In genomic region chr1:1344672-1345361, GRCh38 we compare ENCODE assay signal across 8 cellular contexts. TPM values are rescaled to one million over a fixed set of nuclear protein-coding genes. Genes with fewer than 3 reads are reported as not detected.
DNase-seq lines count a peak whose midpoint lies in the region; ATAC-seq, FAIRE-seq and TF ChIP-seq lines count a peak whose summit lies in the region.

No MANE protein-coding gene starts in this region.

- FAIRE-seq in GM12878 (lab: Jason Lieb, UNC), result no peak
- FAIRE-seq in GM12892 (lab: Jason Lieb, UNC), result no peak

- H3K4me3 Mint-ChIP-seq in neural crest cell, result peak overlapping the region; percentile 75

- H3K27ac Mint-ChIP-seq in neural crest cell (ENCODE audit: unreplicated experiment), result no peak overlapping the region

- no peak for TF ChIP-seq RAD21 in GM12878 (IDR thresholded peaks at IDR 0.05; ENCODE audit: insufficient read depth, low read depth, low read length)

- no peak overlapping the region for H2AFZ ChIP-seq in GM12878 (ENCODE audit: control insufficient read depth, low read depth, low read length)

- H3K79me2 ChIP-seq in GM12878 (ENCODE audit: control insufficient read depth, insufficient read depth, low read length), result peaks cover 2% of the 10 kb centered on the region

- H3K4me2 ChIP-seq in BLaER1 (peak overlapping the region; percentile 99), GM12878 (ENCODE audit: control insufficient read depth, insufficient read depth) (0 out of 2 replicates have a peak overlapping the region, but pooled peaks have one; percentile 7)

- RAD21 ChIA-PET in GM12878 (lab: Charles Lee; ENCODE audit: unreplicated experiment), result no interaction called here

- POLR2A ChIA-PET in GM12878 (lab: Charles Lee), result interaction anchor here (0.5 kb wide), 1 partner anchor 535 kb away, joined by 4 read pairs; no protein-coding TSS in a partner anchor

- CTCF ChIA-PET in GM12878 (lab: Yijun Ruan, JAX), result interaction anchor here (1.4 kb wide), 1 partner anchor 96 kb away, joined by 3 read pairs; no protein-coding TSS in a partner anchor

- DNase-seq in M059J (ENCODE audit: low read depth), result peak; percentile 81
- DNase-seq in GM12878 (ENCODE audit: low read depth, low spot score), result no peak
- no peak for DNase-seq in neural crest cell (ENCODE audit: low read depth, low spot score)
- DNase-seq in NCI-H1417 treated with DMSO at 0.1 percent for 48 hours (lab: John Stamatoyannopoulos, UW), result no peak
- DNase-seq in GM12892 (ENCODE audit: insufficient read length), result no peak
- no peak for DNase-seq in NCI-H2029 treated with DMSO at 0.1 percent for 48 hours (lab: John Stamatoyannopoulos, UW)

- H4K20me1 ChIP-seq in BLaER1, result peaks cover 87% of the 10 kb centered on the region
- no peaks in the 10 kb centered on the region for H4K20me1 ChIP-seq in GM12878 (ENCODE audit: control insufficient read depth, insufficient read depth)

- ATAC-seq in GM12878 (peak; percentile 80), GM18519 (IDR thresholded peaks at IDR 0.05; ENCODE audit: low FRiP score, unreplicated experiment) (no peak)

- no peak for TF ChIP-seq POLR2A in GM12878 (IDR thresholded peaks at IDR 0.05; ENCODE audit: low read depth, low read length)
- no peak for TF ChIP-seq POLR2A in GM12892 (IDR thresholded peaks at IDR 0.05; ENCODE audit: low read depth, low read length)

- SMC1A ChIA-PET in GM12878 (lab: Charles Lee; ENCODE audit: uncharacterized antibody, unreplicated experiment), result no interaction called here

- H3K36me3 Mint-ChIP-seq in neural crest cell (ENCODE audit: low read depth), result peaks cover 10% of the 10 kb centered on the region

- in situ Hi-C loops in GM12878 (cut with MboI), result no loop called here

- no peaks in the 10 kb centered on the region for H3K9me3 ChIP-seq in BLaER1
- H3K9me3 ChIP-seq in GM12878 (replicated peaks; ENCODE audit: control insufficient read depth, insufficient read depth, low read length), result no peaks in the 10 kb centered on the region

- H3K4me1 ChIP-seq in BLaER1 (peaks cover 67% of the 10 kb centered on the region), GM12878 (ENCODE audit: control insufficient read depth, insufficient read depth, low read length) (peaks cover 6% of the 10 kb centered on the region; the same call in 1 of the 2 replicates)

- H3K9ac ChIP-seq in BLaER1 (0 out of 2 replicates have a peak overlapping the region, but pooled peaks have one; percentile 40), GM12878 (ENCODE audit: control insufficient read depth, insufficient read depth, low read length) (no peak overlapping the region)

- TF ChIP-seq CTCF in GM12878 (IDR thresholded peaks at IDR 0.05 in 2 of 3, conservative IDR thresholded peaks at IDR 0.05 in 1 of 3; ENCODE audit: control insufficient read depth in 2 of 3, extremely low read depth in 1 of 3, insufficient read depth in 1 of 3, low read depth in 3 of 3, low read length in 3 of 3), result peak; percentile 35 to 59 (median 41); a peak in 4 of 6 replicates
- TF ChIP-seq CTCF in neural crest cell (conservative IDR thresholded peaks at IDR 0.05), result peak; percentile 61

- H3K27me3 ChIP-seq in BLaER1 (no peaks in the 10 kb centered on the region), GM12878 (replicated peaks in 1 of 2; ENCODE audit: control insufficient read depth in 2 of 2, insufficient read depth in 2 of 2, low read length in 1 of 2) (no peaks in the 10 kb centered on the region)

- WGBS in GM12878 (ENCODE audit: insufficient coverage, insufficient replicate concordance, low lambda C conversion rate, missing lambda C conversion rate), result 60% methylated on average over 13 of the region's 15 CpGs

- peak overlapping the region; percentile 51 for H3K27ac ChIP-seq in BLaER1
- H3K27ac ChIP-seq in GM12878 (ENCODE audit: control insufficient read depth, insufficient read depth), result no peak overlapping the region

- no peaks in the 10 kb centered on the region for H3K27me3 Mint-ChIP-seq in neural crest cell (ENCODE audit: low read depth)

- peaks cover 13% of the 10 kb centered on the region for H3K4me1 Mint-ChIP-seq in neural crest cell

- intact Hi-C loops in GM12878 (cut with micrococcal nuclease; ENCODE audit: unreplicated experiment), result no loop called here

- no peak for TF ChIP-seq EP300 in GM12878 (IDR thresholded peaks at IDR 0.05; ENCODE audit: borderline replicate concordance in 1 of 2, control insufficient read depth in 1 of 2, low read depth in 2 of 2, low read length in 2 of 2)

- H3K36me3 ChIP-seq in BLaER1, result peaks cover 23% of the 10 kb centered on the region
- peaks cover 0 to 3% of the 10 kb centered on the region in 2 experiments for H3K36me3 ChIP-seq in GM12878 (ENCODE audit: control insufficient read depth in 2 of 2, insufficient read depth in 2 of 2, low read length in 1 of 2)

- H3K4me3 ChIP-seq in BLaER1 (no peak overlapping the region), GM12878 (no peak overlapping the region)

- no peaks in the 10 kb centered on the region for H3K9me3 Mint-ChIP-seq in neural crest cell

- BruUV-seq in GM12878 (replicated peaks; lab: Mats Ljungman, UMichigan), result no TSS peak

RNA-seq across cellular contexts. Expression of gene DVL1, which starts 4.4 kb away (rescaled TPM):
- total RNA-seq in M059J (2014; rRNA removed; shearing (Covaris generic)), result 22.4 and 34.5 TPM in 2 replicates
- 58.9 and 70.1 TPM in 2 replicates for total RNA-seq in GM12878 (2013; cell fraction: nucleolus; rRNA removed)
- total RNA-seq in GM12878 (2014; rRNA removed) (23.5 and 31.1 TPM in 2 replicates), GM12878 (2014; rRNA removed; fragmentation: Illumina TruSeq; extraction: Trizol) (6.1 and 7.5 TPM in 2 replicates), GM12878 (2021) (29.8 and 30.8 TPM in 2 replicates), neural crest cell (63.4 and 66.7 TPM in 2 replicates)
- 3.9 TPM for polyA plus RNA-seq in GM12878 (2011; ENCODE audit: low read depth)
- polyA plus RNA-seq in GM12878 (2011; rRNA removed) (3.6 and 7.3 TPM in 2 replicates), GM12878 (2014; fragmentation: Illumina TruSeq; extraction: Trizol) (0.48 and 1.6 TPM in 2 replicates), GM12878 (2014; fragmentation: Nextera tagmentation; extraction: Ambion mirVana) (under 1 TPM; 0.10 to 0.53 TPM), GM12878 (2014; rRNA removed) (29.6 and 35.6 TPM in 2 replicates), GM12878 (2016; fragmentation: Nextera tagmentation; extraction: Ambion mirVana) (1 to 10 TPM; 1.3 to 1.9 TPM)
- polyA plus RNA-seq in GM12878 (2011; cell fraction: cytosol; rRNA removed), result 9.5 and 17.3 TPM in 2 replicates
- polyA plus RNA-seq in GM12878 (2011; cell fraction: nucleus; rRNA removed), result 104 and 127 TPM in 2 replicates
- 16.5 and 17.7 TPM in 2 replicates for polyA plus RNA-seq in GM12878 (2012)
- polyA minus RNA-seq in GM12878 (2011; rRNA and poly(A)+ RNA removed), result 7.3 and 12.8 TPM in 2 replicates
- 10.6 and 10.9 TPM in 2 replicates for polyA minus RNA-seq in GM12878 (2011; cell fraction: cytosol; rRNA and poly(A)+ RNA removed)
- 20.3 and 28.3 TPM in 2 replicates for polyA minus RNA-seq in GM12878 (2011; cell fraction: nucleus; rRNA and poly(A)+ RNA removed)
- polyA plus RNA-seq in GM12892 (2012; ENCODE audit: missing spikeins), result 5.8 TPM

RNA-seq across cellular contexts. Expression of gene MXRA8, which starts 13.5 kb away (rescaled TPM):
- total RNA-seq in M059J (2014; rRNA removed; shearing (Covaris generic)), result 0.25 and 2.6 TPM in 2 replicates
- total RNA-seq in GM12878 (2013; cell fraction: nucleolus; rRNA removed), result 0.88 and 1.5 TPM in 2 replicates
- total RNA-seq in GM12878 (2014; rRNA removed) (not detected in 2 replicates), GM12878 (2014; rRNA removed; fragmentation: Illumina TruSeq; extraction: Trizol) (not detected in 2 replicates), GM12878 (2021) (0.29 and 0.54 TPM in 2 replicates), neural crest cell (5.0 and 5.8 TPM in 2 replicates)
- polyA plus RNA-seq in GM12878 (2011; ENCODE audit: low read depth), result 0.68 TPM
- polyA plus RNA-seq in GM12878 (2011; rRNA removed) (0.11 and 0.20 TPM in 2 replicates), GM12878 (2014; fragmentation: Illumina TruSeq; extraction: Trizol) (not detected in 2 replicates), GM12878 (2014; fragmentation: Nextera tagmentation; extraction: Ambion mirVana) (not detected), GM12878 (2014; rRNA removed) (0.19 and 0.27 TPM in 2 replicates), GM12878 (2016; fragmentation: Nextera tagmentation; extraction: Ambion mirVana) (under 1 TPM in 1 of 2 experiments, not detected in 1; 0.15 TPM)
- 0.32 and 0.49 TPM in 2 replicates for polyA plus RNA-seq in GM12878 (2011; cell fraction: cytosol; rRNA removed)
- 1.3 and 2.1 TPM in 2 replicates for polyA plus RNA-seq in GM12878 (2011; cell fraction: nucleus; rRNA removed)
- 2.5 and 3.7 TPM in 2 replicates for polyA plus RNA-seq in GM12878 (2012)
- polyA minus RNA-seq in GM12878 (2011; rRNA and poly(A)+ RNA removed), result not detected in 2 replicates
- polyA minus RNA-seq in GM12878 (2011; cell fraction: cytosol; rRNA and poly(A)+ RNA removed), result not detected in 2 replicates
- polyA minus RNA-seq in GM12878 (2011; cell fraction: nucleus; rRNA and poly(A)+ RNA removed), result 0.38 TPM in 1 of 2 replicates, not detected in the other
- polyA plus RNA-seq in GM12892 (2012; ENCODE audit: missing spikeins), result 1.5 TPM

RNA-seq across cellular contexts. Expression of gene TAS1R3, which starts 13.7 kb away (rescaled TPM):
- not detected in 2 replicates for total RNA-seq in M059J (2014; rRNA removed; shearing (Covaris generic))
- total RNA-seq in GM12878 (2013; cell fraction: nucleolus; rRNA removed), result 0.73 and 1.2 TPM in 2 replicates
- total RNA-seq in GM12878 (2014; rRNA removed), result 0.05 and 0.06 TPM in 2 replicates
- 0.04 and 0.05 TPM in 2 replicates for total RNA-seq in GM12878 (2014; rRNA removed; fragmentation: Illumina TruSeq; extraction: Trizol)
- 0.29 and 0.51 TPM in 2 replicates for total RNA-seq in GM12878 (2021)
- polyA plus RNA-seq in GM12878 (2011; ENCODE audit: low read depth), result 0.20 TPM
- 0.03 and 0.08 TPM in 2 replicates for polyA plus RNA-seq in GM12878 (2011; rRNA removed)
- polyA plus RNA-seq in GM12878 (2011; cell fraction: cytosol; rRNA removed), result 0.10 and 0.15 TPM in 2 replicates
- 2.7 and 2.9 TPM in 2 replicates for polyA plus RNA-seq in GM12878 (2011; cell fraction: nucleus; rRNA removed)
- polyA plus RNA-seq in GM12878 (2012), result 0.46 and 0.62 TPM in 2 replicates
- not detected in 2 replicates for polyA plus RNA-seq in GM12878 (2014; fragmentation: Illumina TruSeq; extraction: Trizol)
- polyA plus RNA-seq in GM12878 (2014; fragmentation: Nextera tagmentation; extraction: Ambion mirVana), result not detected
- 0.19 and 0.41 TPM in 2 replicates for polyA plus RNA-seq in GM12878 (2014; rRNA removed)
- polyA plus RNA-seq in GM12878 (2016; fragmentation: Nextera tagmentation; extraction: Ambion mirVana), result under 1 TPM; 0.08 to 0.38 TPM
- polyA minus RNA-seq in GM12878 (2011; rRNA and poly(A)+ RNA removed), result 0.21 TPM in 1 of 2 replicates, not detected in the other
- polyA minus RNA-seq in GM12878 (2011; cell fraction: cytosol; rRNA and poly(A)+ RNA removed), result 0.27 TPM in 1 of 2 replicates, not detected in the other
- 0.60 and 0.77 TPM in 2 replicates for polyA minus RNA-seq in GM12878 (2011; cell fraction: nucleus; rRNA and poly(A)+ RNA removed)
- total RNA-seq in neural crest cell, result 0.64 and 0.68 TPM in 2 replicates
- 0.17 TPM for polyA plus RNA-seq in GM12892 (2012; ENCODE audit: missing spikeins)

RNA-seq across cellular contexts. Expression of gene CPTP, which starts 20.2 kb away (rescaled TPM):
- 22.4 and 35.1 TPM in 2 replicates for total RNA-seq in M059J (2014; rRNA removed; shearing (Covaris generic))
- 16.5 and 18.3 TPM in 2 replicates for total RNA-seq in GM12878 (2013; cell fraction: nucleolus; rRNA removed)
- 16.7 and 21.2 TPM in 2 replicates for total RNA-seq in GM12878 (2014; rRNA removed)
- 2.8 and 4.3 TPM in 2 replicates for total RNA-seq in GM12878 (2014; rRNA removed; fragmentation: Illumina TruSeq; extraction: Trizol)
- 19.6 and 20.2 TPM in 2 replicates for total RNA-seq in GM12878 (2021)
- 2.5 TPM for polyA plus RNA-seq in GM12878 (2011; ENCODE audit: low read depth)
- 1.7 and 2.9 TPM in 2 replicates for polyA plus RNA-seq in GM12878 (2011; rRNA removed)
- 6.0 and 10.7 TPM in 2 replicates for polyA plus RNA-seq in GM12878 (2011; cell fraction: cytosol; rRNA removed)
- 9.1 and 12.3 TPM in 2 replicates for polyA plus RNA-seq in GM12878 (2011; cell fraction: nucleus; rRNA removed)
- 10.1 and 10.4 TPM in 2 replicates for polyA plus RNA-seq in GM12878 (2012)
- 1.8 TPM in 1 of 2 replicates, not detected in the other for polyA plus RNA-seq in GM12878 (2014; fragmentation: Illumina TruSeq; extraction: Trizol)
- under 1 TPM; 0.06 to 0.18 TPM for polyA plus RNA-seq in GM12878 (2014; fragmentation: Nextera tagmentation; extraction: Ambion mirVana)
- 15.7 and 19.2 TPM in 2 replicates for polyA plus RNA-seq in GM12878 (2014; rRNA removed)
- polyA plus RNA-seq in GM12878 (2016; fragmentation: Nextera tagmentation; extraction: Ambion mirVana), result 10 to 100 TPM; 17.7 to 24.3 TPM
- polyA minus RNA-seq in GM12878 (2011; rRNA and poly(A)+ RNA removed), result 1.8 and 7.2 TPM in 2 replicates
- polyA minus RNA-seq in GM12878 (2011; cell fraction: cytosol; rRNA and poly(A)+ RNA removed), result 5.3 and 9.6 TPM in 2 replicates
- 11.4 and 14.2 TPM in 2 replicates for polyA minus RNA-seq in GM12878 (2011; cell fraction: nucleus; rRNA and poly(A)+ RNA removed)
- total RNA-seq in neural crest cell, result 18.9 and 19.8 TPM in 2 replicates
- 2.1 TPM for polyA plus RNA-seq in GM12892 (2012; ENCODE audit: missing spikeins)

RNA-seq across cellular contexts. Expression of gene INTS11, which starts 20.4 kb away (rescaled TPM):
- 74.7 and 87.4 TPM in 2 replicates for total RNA-seq in M059J (2014; rRNA removed; shearing (Covaris generic))
- total RNA-seq in GM12878 (2013; cell fraction: nucleolus; rRNA removed), result 160 and 166 TPM in 2 replicates
- total RNA-seq in GM12878 (2014; rRNA removed), result 86.6 and 98.3 TPM in 2 replicates
- total RNA-seq in GM12878 (2014; rRNA removed; fragmentation: Illumina TruSeq; extraction: Trizol), result 36.8 and 41.1 TPM in 2 replicates
- total RNA-seq in GM12878 (2021), result 87.3 and 104 TPM in 2 replicates
- polyA plus RNA-seq in GM12878 (2011; ENCODE audit: low read depth), result 34.7 TPM
- polyA plus RNA-seq in GM12878 (2011; rRNA removed), result 43.9 and 78.4 TPM in 2 replicates
- 134 and 137 TPM in 2 replicates for polyA plus RNA-seq in GM12878 (2011; cell fraction: cytosol; rRNA removed)
- 386 and 456 TPM in 2 replicates for polyA plus RNA-seq in GM12878 (2011; cell fraction: nucleus; rRNA removed)
- 77.9 and 92.3 TPM in 2 replicates for polyA plus RNA-seq in GM12878 (2012)
- polyA plus RNA-seq in GM12878 (2014; fragmentation: Illumina TruSeq; extraction: Trizol), result 55.2 and 64.2 TPM in 2 replicates
- polyA plus RNA-seq in GM12878 (2014; fragmentation: Nextera tagmentation; extraction: Ambion mirVana), result 1 to 10 TPM; 2.5 to 9.4 TPM
- 117 and 130 TPM in 2 replicates for polyA plus RNA-seq in GM12878 (2014; rRNA removed)
- 10 to 100 TPM; 77.0 to 79.9 TPM for polyA plus RNA-seq in GM12878 (2016; fragmentation: Nextera tagmentation; extraction: Ambion mirVana)
- polyA minus RNA-seq in GM12878 (2011; rRNA and poly(A)+ RNA removed), result 67.1 and 96.1 TPM in 2 replicates
- 30.6 and 47.1 TPM in 2 replicates for polyA minus RNA-seq in GM12878 (2011; cell fraction: cytosol; rRNA and poly(A)+ RNA removed)
- 46.7 and 94.2 TPM in 2 replicates for polyA minus RNA-seq in GM12878 (2011; cell fraction: nucleus; rRNA and poly(A)+ RNA removed)
- total RNA-seq in neural crest cell, result 137 and 160 TPM in 2 replicates
- 53.6 TPM for polyA plus RNA-seq in GM12892 (2012; ENCODE audit: missing spikeins)
